ENCODE assay signal across 1 cellular context in genomic region chr16:22188595-22189442, GRCh38.
TF ChIP-seq lines count a peak whose summit lies in the region.

No MANE protein-coding gene starts in this region.

TF ChIP-seq in HepG2, 621 proteins besides CTCF, POLR2A, EP300 and RAD21 (continued from another document and continues in another):
- no peak for TF ChIP-seq SNAPC4 (CRISPR knock-in tag; IDR thresholded peaks at IDR 0.05)
- TF ChIP-seq, protein P1, sequence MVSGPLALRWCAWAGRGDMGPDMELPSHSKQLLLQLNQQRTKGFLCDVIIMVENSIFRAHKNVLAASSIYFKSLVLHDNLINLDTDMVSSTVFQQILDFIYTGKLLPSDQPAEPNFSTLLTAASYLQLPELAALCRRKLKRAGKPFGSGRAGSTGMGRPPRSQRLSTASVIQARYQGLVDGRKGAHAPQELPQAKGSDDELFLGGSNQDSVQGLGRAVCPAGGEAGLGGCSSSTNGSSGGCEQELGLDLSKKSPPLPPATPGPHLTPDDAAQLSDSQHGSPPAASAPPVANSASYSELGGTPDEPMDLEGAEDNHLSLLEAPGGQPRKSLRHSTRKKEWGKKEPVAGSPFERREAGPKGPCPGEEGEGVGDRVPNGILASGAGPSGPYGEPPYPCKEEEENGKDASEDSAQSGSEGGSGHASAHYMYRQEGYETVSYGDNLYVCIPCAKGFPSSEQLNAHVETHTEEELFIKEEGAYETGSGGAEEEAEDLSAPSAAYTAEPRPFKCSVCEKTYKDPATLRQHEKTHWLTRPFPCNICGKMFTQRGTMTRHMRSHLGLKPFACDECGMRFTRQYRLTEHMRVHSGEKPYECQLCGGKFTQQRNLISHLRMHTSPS (CRISPR knock-in tag; IDR thresholded peaks at IDR 0.05; ENCODE audit: low read depth): no peak
- no peak for TF ChIP-seq MAF1 (CRISPR knock-in tag; IDR thresholded peaks at IDR 0.05; ENCODE audit: borderline replicate concordance)
- TF ChIP-seq ZBTB38 (CRISPR knock-in tag; IDR thresholded peaks at IDR 0.05): no peak
- TF ChIP-seq AGO1 (IDR thresholded peaks at IDR 0.05; ENCODE audit: low read depth, low read length, poor library complexity, severe bottlenecking): no peak
- peak; percentile 37; the same call in 1 of the 2 replicates for TF ChIP-seq HNF1B (CRISPR knock-in tag; IDR thresholded peaks at IDR 0.05)
- no peak for TF ChIP-seq ZNF841 (CRISPR knock-in tag; IDR thresholded peaks at IDR 0.05; ENCODE audit: borderline replicate concordance)
- TF ChIP-seq, protein P2, sequence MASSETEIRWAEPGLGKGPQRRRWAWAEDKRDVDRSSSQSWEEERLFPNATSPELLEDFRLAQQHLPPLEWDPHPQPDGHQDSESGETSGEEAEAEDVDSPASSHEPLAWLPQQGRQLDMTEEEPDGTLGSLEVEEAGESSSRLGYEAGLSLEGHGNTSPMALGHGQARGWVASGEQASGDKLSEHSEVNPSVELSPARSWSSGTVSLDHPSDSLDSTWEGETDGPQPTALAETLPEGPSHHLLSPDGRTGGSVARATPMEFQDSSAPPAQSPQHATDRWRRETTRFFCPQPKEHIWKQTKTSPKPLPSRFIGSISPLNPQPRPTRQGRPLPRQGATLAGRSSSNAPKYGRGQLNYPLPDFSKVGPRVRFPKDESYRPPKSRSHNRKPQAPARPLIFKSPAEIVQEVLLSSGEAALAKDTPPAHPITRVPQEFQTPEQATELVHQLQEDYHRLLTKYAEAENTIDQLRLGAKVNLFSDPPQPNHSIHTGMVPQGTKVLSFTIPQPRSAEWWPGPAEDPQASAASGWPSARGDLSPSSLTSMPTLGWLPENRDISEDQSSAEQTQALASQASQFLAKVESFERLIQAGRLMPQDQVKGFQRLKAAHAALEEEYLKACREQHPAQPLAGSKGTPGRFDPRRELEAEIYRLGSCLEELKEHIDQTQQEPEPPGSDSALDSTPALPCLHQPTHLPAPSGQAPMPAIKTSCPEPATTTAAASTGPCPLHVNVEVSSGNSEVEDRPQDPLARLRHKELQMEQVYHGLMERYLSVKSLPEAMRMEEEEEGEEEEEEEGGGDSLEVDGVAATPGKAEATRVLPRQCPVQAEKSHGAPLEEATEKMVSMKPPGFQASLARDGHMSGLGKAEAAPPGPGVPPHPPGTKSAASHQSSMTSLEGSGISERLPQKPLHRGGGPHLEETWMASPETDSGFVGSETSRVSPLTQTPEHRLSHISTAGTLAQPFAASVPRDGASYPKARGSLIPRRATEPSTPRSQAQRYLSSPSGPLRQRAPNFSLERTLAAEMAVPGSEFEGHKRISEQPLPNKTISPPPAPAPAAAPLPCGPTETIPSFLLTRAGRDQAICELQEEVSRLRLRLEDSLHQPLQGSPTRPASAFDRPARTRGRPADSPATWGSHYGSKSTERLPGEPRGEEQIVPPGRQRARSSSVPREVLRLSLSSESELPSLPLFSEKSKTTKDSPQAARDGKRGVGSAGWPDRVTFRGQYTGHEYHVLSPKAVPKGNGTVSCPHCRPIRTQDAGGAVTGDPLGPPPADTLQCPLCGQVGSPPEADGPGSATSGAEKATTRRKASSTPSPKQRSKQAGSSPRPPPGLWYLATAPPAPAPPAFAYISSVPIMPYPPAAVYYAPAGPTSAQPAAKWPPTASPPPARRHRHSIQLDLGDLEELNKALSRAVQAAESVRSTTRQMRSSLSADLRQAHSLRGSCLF (CRISPR knock-in tag; IDR thresholded peaks at IDR 0.05; ENCODE audit: borderline replicate concordance): no peak
- TF ChIP-seq BRD4 (CRISPR knock-in tag; IDR thresholded peaks at IDR 0.05): no peak
- no peak for TF ChIP-seq NKX3-1 (CRISPR knock-in tag; IDR thresholded peaks at IDR 0.05)
- TF ChIP-seq ZNF776 (CRISPR knock-in tag; IDR thresholded peaks at IDR 0.05): no peak
- TF ChIP-seq ZNF747 (CRISPR knock-in tag; IDR thresholded peaks at IDR 0.05; ENCODE audit: borderline replicate concordance): peak; percentile 33; the same call in 1 of the 2 replicates
- no peak for TF ChIP-seq DZIP1 (CRISPR knock-in tag; IDR thresholded peaks at IDR 0.05)
- TF ChIP-seq NBN (conservative IDR thresholded peaks at IDR 0.05): no peak
- TF ChIP-seq ARID2 (CRISPR knock-in tag; IDR thresholded peaks at IDR 0.05; ENCODE audit: borderline replicate concordance): no peak
- TF ChIP-seq PREB (CRISPR knock-in tag; IDR thresholded peaks at IDR 0.05): no peak
- TF ChIP-seq MAFG (CRISPR knock-in tag; IDR thresholded peaks at IDR 0.05): no peak
- TF ChIP-seq ZKSCAN8 (CRISPR knock-in tag; IDR thresholded peaks at IDR 0.05; ENCODE audit: borderline replicate concordance): 0 out of 2 replicates have a peak, but pooled peaks have one; percentile 31
- no peak for TF ChIP-seq ZBTB10 (CRISPR knock-in tag; IDR thresholded peaks at IDR 0.05; ENCODE audit: borderline replicate concordance)
- no peak for TF ChIP-seq ZNF274 (CRISPR knock-in tag; IDR thresholded peaks at IDR 0.05)
- no peak for TF ChIP-seq ZFX (CRISPR knock-in tag; IDR thresholded peaks at IDR 0.05; ENCODE audit: low read depth)
- no peak for TF ChIP-seq ZNF572 (CRISPR knock-in tag; IDR thresholded peaks at IDR 0.05)
- TF ChIP-seq, protein P3, sequence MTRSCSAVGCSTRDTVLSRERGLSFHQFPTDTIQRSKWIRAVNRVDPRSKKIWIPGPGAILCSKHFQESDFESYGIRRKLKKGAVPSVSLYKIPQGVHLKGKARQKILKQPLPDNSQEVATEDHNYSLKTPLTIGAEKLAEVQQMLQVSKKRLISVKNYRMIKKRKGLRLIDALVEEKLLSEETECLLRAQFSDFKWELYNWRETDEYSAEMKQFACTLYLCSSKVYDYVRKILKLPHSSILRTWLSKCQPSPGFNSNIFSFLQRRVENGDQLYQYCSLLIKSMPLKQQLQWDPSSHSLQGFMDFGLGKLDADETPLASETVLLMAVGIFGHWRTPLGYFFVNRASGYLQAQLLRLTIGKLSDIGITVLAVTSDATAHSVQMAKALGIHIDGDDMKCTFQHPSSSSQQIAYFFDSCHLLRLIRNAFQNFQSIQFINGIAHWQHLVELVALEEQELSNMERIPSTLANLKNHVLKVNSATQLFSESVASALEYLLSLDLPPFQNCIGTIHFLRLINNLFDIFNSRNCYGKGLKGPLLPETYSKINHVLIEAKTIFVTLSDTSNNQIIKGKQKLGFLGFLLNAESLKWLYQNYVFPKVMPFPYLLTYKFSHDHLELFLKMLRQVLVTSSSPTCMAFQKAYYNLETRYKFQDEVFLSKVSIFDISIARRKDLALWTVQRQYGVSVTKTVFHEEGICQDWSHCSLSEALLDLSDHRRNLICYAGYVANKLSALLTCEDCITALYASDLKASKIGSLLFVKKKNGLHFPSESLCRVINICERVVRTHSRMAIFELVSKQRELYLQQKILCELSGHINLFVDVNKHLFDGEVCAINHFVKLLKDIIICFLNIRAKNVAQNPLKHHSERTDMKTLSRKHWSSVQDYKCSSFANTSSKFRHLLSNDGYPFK (CRISPR knock-in tag; IDR thresholded peaks at IDR 0.05; ENCODE audit: borderline replicate concordance): no peak
- no peak for TF ChIP-seq ZNF225 (CRISPR knock-in tag; IDR thresholded peaks at IDR 0.05)
